Comparison of ENCODE assay signal across 39 cellular contexts in the genomic region with DNA sequence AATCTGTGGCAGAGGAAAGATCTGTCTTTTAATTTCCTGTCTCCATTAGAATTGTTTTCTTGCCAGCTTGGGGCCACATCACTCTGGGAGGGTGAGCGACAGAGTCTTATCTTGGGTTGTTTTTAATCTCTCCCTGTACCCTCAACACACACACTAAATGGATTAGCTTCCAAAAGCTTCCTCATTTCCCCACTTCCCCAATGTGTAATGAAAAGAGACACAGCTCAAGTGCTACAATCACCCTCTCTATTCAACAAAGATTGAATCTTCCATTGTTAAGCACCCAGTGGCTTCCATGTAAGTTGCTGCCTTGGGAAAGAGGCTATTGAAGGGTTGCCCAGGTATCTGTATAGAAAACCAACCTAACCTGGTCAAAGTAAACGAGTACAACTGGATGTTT. TPM values are rescaled to one million over a fixed set of nuclear protein-coding genes. Genes with fewer than 3 reads are reported as not detected.
DNase-seq lines count a peak whose midpoint lies in the region; ATAC-seq, FAIRE-seq and TF ChIP-seq lines count a peak whose summit lies in the region.
"Had no signal": no experiment of that assay in that cellular context is flagged by ENCODE, and none has a peak within 500 bp of the region (broad histone marks: within the 10 kb centered on the region; RNA-seq: fewer than 3 reads in every experiment).

No MANE protein-coding gene starts in this region.

- no peaks in the 10 kb centered on the region for H3K9me3 Mint-ChIP-seq in GM23338
- H3K9me3 Mint-ChIP-seq in nephron progenitor cell = no peaks in the 10 kb centered on the region
- H3K9me3 Mint-ChIP-seq: activated naive CD4-positive, alpha-beta T cell treated with anti-CD3 and anti-CD28 coated beads, Interleukin-2, amount 50 U/mL, for 72 hours; CD8-positive, alpha-beta T cell; IgD-negative memory B cell; natural killer cell had no signal

- H2BK12ac ChIP-seq in H1 (ENCODE audit: low read depth, low read length) = no peak overlapping the region

- H3K14ac ChIP-seq in H1 (ENCODE audit: insufficient read length) = no peak overlapping the region

- no peak for TF ChIP-seq CTCF in GM23338 (conservative IDR thresholded peaks at IDR 0.05; ENCODE audit: low read depth in 2 of 2)
- TF ChIP-seq CTCF in H1 (IDR thresholded peaks at IDR 0.05; ENCODE audit: control extremely low read depth in 1 of 3, insufficient read depth in 1 of 3, low read depth in 1 of 3, low read length in 3 of 3) = no peak
- no peak for TF ChIP-seq CTCF in nephron progenitor cell (IDR thresholded peaks at IDR 0.05)

- no peaks in the 10 kb centered on the region for H3F3A ChIP-seq in GM23338 (replicated peaks; ENCODE audit: low read depth)

- DNase-seq in DMS153 (lab: John Stamatoyannopoulos, UW) (peak; percentile 73), GM23338 (ENCODE audit: low spot score) (no peak), OCI-M1 (lab: John Stamatoyannopoulos, UW) (peak; percentile 84), H1 (ENCODE audit: low read depth in 1 of 2, low spot score in 2 of 2) (no peak), NCI-H2081 treated with DMSO at 0.1 percent for 48 hours (lab: John Stamatoyannopoulos, UW) (no peak), RPMI8226 (no peak), nephron progenitor cell (no peak)
- DNase-seq in stimulated activated CD4-positive, alpha-beta T cell treated with anti-CD3 and anti-CD28 coated beads, Interleukin-1b, Interleukin-23, amount 100 ng/mL, for 48 hours = no peak
- DNase-seq: ACHN; activated CD4-positive, alpha-beta T cell treated with anti-CD3 and anti-CD28 coated beads for 48 hours; activated CD8-positive, alpha-beta memory T cell treated with anti-CD3 and anti-CD28 coated beads for 24 hours; activated effector memory CD4-positive, alpha-beta T cell treated with Interleukin-2 at 50 U/mL for 16 hours; activated T-cell treated with anti-CD3 and anti-CD28 coated beads for 4 hours; amygdala; BE2C; CD8-positive, alpha-beta T cell; dorsolateral prefrontal cortex; hippocampal formation; mucosa of descending colon; natural killer cell; NCI-H446 treated with DMSO at 0.1 percent for 48 hours; NK-92 treated with Interleukin-12 subunit alpha and Interleukin-12 subunit beta, amount 100 ng/mL, for 24 hours; PC-9; SK-N-SH; stimulated activated CD4-positive, alpha-beta T cell treated with anti-CD3 and anti-CD28 coated beads, Interleukin-4, amount 100 ng/mL, for 4 hours; T-helper 2 cell; tibial artery had no signal

- WGBS in H1 (ENCODE audit: extremely low coverage in 1 of 2, insufficient coverage in 1 of 2, insufficient read length in 1 of 2, insufficient replicate concordance in 2 of 2, low coverage in 1 of 2, low lambda C conversion rate in 2 of 2, missing lambda C conversion rate in 1 of 2), 2 experiments = 90% methylated on average over 2 of the region's 2 CpGs; no CpG with 5 or more reads in 1 of the 2 experiments

- H3K36me3 ChIP-seq in GM23338 (ENCODE audit: insufficient read depth) (peaks cover 3% of the 10 kb centered on the region), H1 (ENCODE audit: control insufficient read depth in 2 of 4, insufficient read depth in 4 of 4, low read length in 3 of 4) (peaks cover 0 to 5% (median under 1%) of the 10 kb centered on the region in 4 experiments; a peak in 1 of 8 replicates)
- H3K36me3 ChIP-seq: BE2C had no signal

- peak; percentile 57 for FAIRE-seq in H1 (lab: Jason Lieb, UNC)

- H3K23me2 ChIP-seq in H1 (ENCODE audit: low read depth, low read length) = no peaks in the 10 kb centered on the region

- H3K18ac ChIP-seq in H1 (ENCODE audit: extremely low read depth, low read length) = no peak overlapping the region

- H2BK120ac ChIP-seq in H1 (replicated peaks; ENCODE audit: low read depth, low read length) = no peak overlapping the region

- H3K9me2 ChIP-seq in GM23338 (ENCODE audit: insufficient read depth) = no peaks in the 10 kb centered on the region
- H3K9me2 ChIP-seq: SK-N-SH had no signal

- CTCF ChIA-PET in H1 (lab: Charles Lee; ENCODE audit: partially characterized antibody) = interaction anchor here (1.1 to 2.0 kb wide), 7 partner anchors 10 to 189 kb away, joined by 3 to 6 read pairs (median 4); no protein-coding TSS in a partner anchor

- no peak overlapping the region for H2AK5ac ChIP-seq in H1 (ENCODE audit: low read depth, low read length)

- H3K4me1 ChIP-seq in GM23338 (ENCODE audit: insufficient read depth) (no peaks in the 10 kb centered on the region), H1 (replicated peaks in 1 of 4; ENCODE audit: control insufficient read depth in 3 of 4, insufficient read depth in 4 of 4, low read length in 3 of 4) (no peaks in the 10 kb centered on the region)
- H3K4me1 ChIP-seq: BE2C, breast epithelium, gastroesophageal sphincter, tibial artery, vagina had no signal

- H3K27me3 Mint-ChIP-seq in GM23338 (ENCODE audit: insufficient read depth, low read depth, poor library complexity) (no peaks in the 10 kb centered on the region), nephron progenitor cell (ENCODE audit: low read depth, poor library complexity) (no peaks in the 10 kb centered on the region)
- H3K27me3 Mint-ChIP-seq: IgD-negative memory B cell had no signal

- H2BK20ac ChIP-seq in H1 (ENCODE audit: low read length) = no peak overlapping the region

- no peak overlapping the region for H3K4ac ChIP-seq in H1 (replicated peaks; ENCODE audit: insufficient read length, low read depth, low read length)

- no peak overlapping the region for H3K4me3 Mint-ChIP-seq in GM23338
- no peak overlapping the region for H3K4me3 Mint-ChIP-seq in nephron progenitor cell
- H3K4me3 Mint-ChIP-seq: CD8-positive, alpha-beta T cell; IgD-negative memory B cell; natural killer cell had no signal

- no peak overlapping the region for H3K27ac Mint-ChIP-seq in GM23338
- no peak overlapping the region for H3K27ac Mint-ChIP-seq in nephron progenitor cell
- H3K27ac Mint-ChIP-seq: activated naive CD4-positive, alpha-beta T cell treated with anti-CD3 and anti-CD28 coated beads, Interleukin-2, amount 50 U/mL, for 72 hours; CD8-positive, alpha-beta T cell; IgD-negative memory B cell had no signal

- no peak overlapping the region for H4K8ac ChIP-seq in H1 (ENCODE audit: extremely low read depth, insufficient read depth, low read length)

- ATAC-seq in GM23338 = peak; percentile 26; the same call in 2 of the 3 replicates
- ATAC-seq: activated naive CD4-positive, alpha-beta T cell treated with anti-CD3 and anti-CD28 coated beads, Interleukin-2, amount 50 U/mL, for 72 hours; CD8-positive, alpha-beta T cell; gastroesophageal sphincter; mucosa of descending colon; natural killer cell; Right ventricle myocardium inferior had no signal

- H3K79me2 ChIP-seq in GM23338 (replicated peaks; ENCODE audit: insufficient read depth) (no peaks in the 10 kb centered on the region), H1 (ENCODE audit: control insufficient read depth in 1 of 2, insufficient read depth in 2 of 2, low read length in 2 of 2) (no peaks in the 10 kb centered on the region)

- H2BK5ac ChIP-seq in H1 (ENCODE audit: low read depth, low read length) = no peak overlapping the region

- TF ChIP-seq EP300 in H1 (IDR thresholded peaks at IDR 0.05; ENCODE audit: borderline replicate concordance in 1 of 2, low read depth in 2 of 2, low read length in 2 of 2) = no peak

- no peak overlapping the region for H4K5ac ChIP-seq in H1 (ENCODE audit: insufficient read length, low read depth, low read length)

- H4K20me1 ChIP-seq in GM23338 (replicated peaks; ENCODE audit: insufficient read depth) (0 out of 2 replicates have a peak, but pooled peaks cover 3% of the 10 kb centered on the region), H1 (replicated peaks in 1 of 2; ENCODE audit: control insufficient read depth in 1 of 2, insufficient read depth in 2 of 2, low read length in 2 of 2) (no peaks in the 10 kb centered on the region)

- H3K23ac ChIP-seq in H1 (ENCODE audit: insufficient read length) = no peak overlapping the region

- H3K27ac ChIP-seq in GM23338 (ENCODE audit: low read depth) = no peak overlapping the region
- H3K27ac ChIP-seq in H1 (ENCODE audit: low read depth, low read length) = no peak overlapping the region
- H3K27ac ChIP-seq: breast epithelium, dorsolateral prefrontal cortex, gastroesophageal sphincter, PC-9, tibial artery, vagina, VCaP had no signal

- H3K56ac ChIP-seq in H1 (replicated peaks; ENCODE audit: insufficient read length, low read depth, low read length) = no peak overlapping the region

- H3K4me3 ChIP-seq in GM23338 (no peak overlapping the region), H1 (ENCODE audit: extremely low read depth in 1 of 4, insufficient read depth in 2 of 4, low read depth in 3 of 4, low read length in 4 of 4) (no peak overlapping the region)
- H3K4me3 ChIP-seq: breast epithelium, dorsolateral prefrontal cortex, gastroesophageal sphincter, lung, mucosa of descending colon, PC-9, tibial artery, vagina had no signal

- H3K36me3 Mint-ChIP-seq in GM23338 (ENCODE audit: low read depth) (peaks cover 2% of the 10 kb centered on the region; the same call in 2 of the 3 replicates), nephron progenitor cell (ENCODE audit: low read depth) (peaks cover 28% of the 10 kb centered on the region)

- POLR2A ChIA-PET in H1 (lab: Charles Lee; ENCODE audit: partially characterized antibody) = interaction anchor here (0.6 to 1.1 kb wide), 2 partner anchors 16 to 558 kb away, joined by 3 to 4 read pairs; no protein-coding TSS in a partner anchor

- no peak overlapping the region for H3K9ac ChIP-seq in H1 (replicated peaks in 1 of 4; ENCODE audit: extremely low read depth in 1 of 4, low read depth in 3 of 4, low read length in 3 of 4)
- H3K9ac ChIP-seq: SK-N-SH had no signal

- TF ChIP-seq RAD21 in H1 (IDR thresholded peaks at IDR 0.05 in 1 of 2, conservative IDR thresholded peaks at IDR 0.05 in 1 of 2; ENCODE audit: low read depth in 2 of 2, low read length in 2 of 2) = no peak

- no peaks in the 10 kb centered on the region for H3K9me3 ChIP-seq in H1 (ENCODE audit: insufficient read depth in 2 of 2, low read depth in 1 of 2, low read length in 1 of 2)
- H3K9me3 ChIP-seq: BE2C, breast epithelium, gastroesophageal sphincter, mucosa of descending colon, SK-N-SH, tibial artery, vagina had no signal

- H2BK15ac ChIP-seq in H1 (ENCODE audit: low read length) = no peak overlapping the region

- peaks cover 4% of the 10 kb centered on the region; the same call in 2 of the 3 replicates for H3K4me1 Mint-ChIP-seq in GM23338
- no peaks in the 10 kb centered on the region for H3K4me1 Mint-ChIP-seq in nephron progenitor cell

- H3K27me3 ChIP-seq in GM23338 (ENCODE audit: insufficient read depth) (no peaks in the 10 kb centered on the region), H1 (replicated peaks in 1 of 4; ENCODE audit: control insufficient read depth in 3 of 4, extremely low read depth in 1 of 4, insufficient read depth in 3 of 4, low read length in 3 of 4) (no peaks in the 10 kb centered on the region)
- H3K27me3 ChIP-seq: BE2C, breast epithelium, dorsolateral prefrontal cortex, gastroesophageal sphincter, tibial artery, vagina had no signal

- no peaks in the 10 kb centered on the region for H3K79me1 ChIP-seq in H1 (ENCODE audit: low read depth, low read length)

- TF ChIP-seq POLR2A in H1 (IDR thresholded peaks at IDR 0.05; ENCODE audit: control extremely low read depth in 1 of 2, low read depth in 2 of 2, low read length in 2 of 2) = no peak

- H3K4me2 ChIP-seq in GM23338 (no peak overlapping the region), H1 (ENCODE audit: insufficient read depth in 1 of 2, low read depth in 2 of 2, low read length in 2 of 2) (no peak overlapping the region)
- H3K4me2 ChIP-seq: PC-9, SK-N-SH had no signal

- H4K91ac ChIP-seq in H1 (replicated peaks; ENCODE audit: insufficient read length, low read length) = no peak overlapping the region

- H2AFZ ChIP-seq in GM23338 (no peak overlapping the region), H1 (ENCODE audit: low read length) (no peak overlapping the region)
- H2AFZ ChIP-seq: PC-9 had no signal

RNA-seq across cellular contexts. Expression of gene ASCL3, which starts 6.1 kb away (rescaled TPM):
- total RNA-seq in GM23338 (2014; rRNA removed; shearing (Covaris generic)) = not detected in 2 replicates
- polyA plus RNA-seq in GM23338 (2016; fragmentation: Nextera tagmentation; extraction: Ambion mirVana) = not detected in 2 replicates
- total RNA-seq in H1 (2021; fragmentation: NEBNext Ultra II Directional; extraction: Animal tissue kit (Norgen Biotek cat#: 25700)) = not detected in 2 replicates
- polyA plus RNA-seq in H1 (2011; rRNA removed) = not detected in 2 replicates
- polyA plus RNA-seq in H1 (2011; cell fraction: cytosol; rRNA removed) = not detected
- polyA plus RNA-seq in H1 (2011; cell fraction: nucleus; rRNA removed) = not detected
- not detected in 4 replicates for polyA plus RNA-seq in H1 (2012, experiment 1 of 2)
- polyA plus RNA-seq in H1 (2012, experiment 2 of 2) = not detected
- not detected for polyA plus RNA-seq in H1 (2013, experiment 1 of 2)
- polyA plus RNA-seq in H1 (2013, experiment 2 of 2) = not detected
- not detected in 2 replicates for polyA minus RNA-seq in H1 (2011; rRNA and poly(A)+ RNA removed)
- not detected for polyA minus RNA-seq in H1 (2011; cell fraction: cytosol; rRNA and poly(A)+ RNA removed)
- not detected for polyA minus RNA-seq in H1 (2011; cell fraction: nucleus; rRNA and poly(A)+ RNA removed)
- total RNA-seq: activated naive CD4-positive, alpha-beta T cell treated with anti-CD3 and anti-CD28 coated beads, Interleukin-2, amount 50 U/mL, for 72 hours; breast epithelium; CD8-positive, alpha-beta T cell; chondrocyte; dorsolateral prefrontal cortex; G401; gastroesophageal sphincter; HT-29; lung; mucosa of descending colon; natural killer cell; osteoblast; PC-9; Right ventricle myocardium inferior; vagina had no signal
- polyA plus RNA-seq: IgD-negative memory B cell, lung, SK-N-SH had no signal

RNA-seq across cellular contexts. Expression of gene TMEM9B, which starts 15.3 kb away (rescaled TPM):
- 9.7 and 10.4 TPM in 2 replicates for total RNA-seq in GM23338 (2014; rRNA removed; shearing (Covaris generic))
- 10.2 and 12.9 TPM in 2 replicates for polyA plus RNA-seq in GM23338 (2016; fragmentation: Nextera tagmentation; extraction: Ambion mirVana)
- 9.4 and 10.0 TPM in 2 replicates for total RNA-seq in H1 (2021; fragmentation: NEBNext Ultra II Directional; extraction: Animal tissue kit (Norgen Biotek cat#: 25700))
- polyA plus RNA-seq in H1 (2011; rRNA removed) = 4.2 and 8.3 TPM in 2 replicates
- 6.5 TPM for polyA plus RNA-seq in H1 (2011; cell fraction: cytosol; rRNA removed)
- polyA plus RNA-seq in H1 (2011; cell fraction: nucleus; rRNA removed) = 1.9 TPM
- polyA plus RNA-seq in H1 (2012, experiment 1 of 2) = 6.9 to 13.5 TPM (median 7.5 TPM) in 4 replicates
- polyA plus RNA-seq in H1 (2012, experiment 2 of 2) = 5.9 TPM
- polyA plus RNA-seq in H1 (2013, experiment 1 of 2) = 9.5 TPM
- 11.5 TPM for polyA plus RNA-seq in H1 (2013, experiment 2 of 2)
- polyA minus RNA-seq in H1 (2011; rRNA and poly(A)+ RNA removed) = 3.5 and 6.4 TPM in 2 replicates
- polyA minus RNA-seq in H1 (2011; cell fraction: cytosol; rRNA and poly(A)+ RNA removed) = 3.3 TPM
- 2.4 TPM for polyA minus RNA-seq in H1 (2011; cell fraction: nucleus; rRNA and poly(A)+ RNA removed)

RNA-seq across cellular contexts. Expression of gene C11orf16, which starts 16.2 kb away (rescaled TPM):
- total RNA-seq in GM23338 (2014; rRNA removed; shearing (Covaris generic)) = not detected in 2 replicates
- polyA plus RNA-seq in GM23338 (2016; fragmentation: Nextera tagmentation; extraction: Ambion mirVana) (0.31 TPM in 1 of 2 replicates, not detected in the other), H1 (2011; rRNA removed) (0.06 and 0.08 TPM in 2 replicates)
- not detected in 2 replicates for total RNA-seq in H1 (2021; fragmentation: NEBNext Ultra II Directional; extraction: Animal tissue kit (Norgen Biotek cat#: 25700))
- 0.13 TPM for polyA plus RNA-seq in H1 (2011; cell fraction: cytosol; rRNA removed)
- polyA plus RNA-seq in H1 (2011; cell fraction: nucleus; rRNA removed) = 0.09 TPM
- 0.11 TPM in 1 of 4 replicates, not detected in the others for polyA plus RNA-seq in H1 (2012, experiment 1 of 2)
- not detected for polyA plus RNA-seq in H1 (2012, experiment 2 of 2)
- polyA plus RNA-seq in H1 (2013, experiment 1 of 2) = 0.20 TPM
- polyA plus RNA-seq in H1 (2013, experiment 2 of 2) = 0.17 TPM
- 0.10 TPM in 1 of 2 replicates, not detected in the other for polyA minus RNA-seq in H1 (2011; rRNA and poly(A)+ RNA removed)
- not detected for polyA minus RNA-seq in H1 (2011; cell fraction: cytosol; rRNA and poly(A)+ RNA removed)
- polyA minus RNA-seq in H1 (2011; cell fraction: nucleus; rRNA and poly(A)+ RNA removed) = not detected
- total RNA-seq: activated naive CD4-positive, alpha-beta T cell treated with anti-CD3 and anti-CD28 coated beads, Interleukin-2, amount 50 U/mL, for 72 hours; breast epithelium; CD8-positive, alpha-beta T cell; chondrocyte; dorsolateral prefrontal cortex; G401; gastroesophageal sphincter; HT-29; mucosa of descending colon; natural killer cell; osteoblast; PC-9; Right ventricle myocardium inferior; vagina had no signal
- polyA plus RNA-seq: IgD-negative memory B cell, SK-N-SH had no signal

RNA-seq across cellular contexts. Expression of gene AKIP1, which starts 37.9 kb away (rescaled TPM):
- total RNA-seq in GM23338 (2014; rRNA removed; shearing (Covaris generic)) = 14.0 and 16.7 TPM in 2 replicates
- polyA plus RNA-seq in GM23338 (2016; fragmentation: Nextera tagmentation; extraction: Ambion mirVana) = 11.1 and 11.2 TPM in 2 replicates
- total RNA-seq in H1 (2021; fragmentation: NEBNext Ultra II Directional; extraction: Animal tissue kit (Norgen Biotek cat#: 25700)) = 17.8 and 19.9 TPM in 2 replicates
- polyA plus RNA-seq in H1 (2011; rRNA removed) = 27.2 and 29.6 TPM in 2 replicates
- polyA plus RNA-seq in H1 (2011; cell fraction: cytosol; rRNA removed) = 24.3 TPM
- polyA plus RNA-seq in H1 (2011; cell fraction: nucleus; rRNA removed) = 12.4 TPM
- polyA plus RNA-seq in H1 (2012, experiment 1 of 2) = 21.3 to 23.8 TPM (median 22.5 TPM) in 4 replicates
- 27.7 TPM for polyA plus RNA-seq in H1 (2012, experiment 2 of 2)
- 10.3 TPM for polyA plus RNA-seq in H1 (2013, experiment 1 of 2)
- 10.5 TPM for polyA plus RNA-seq in H1 (2013, experiment 2 of 2)
- polyA minus RNA-seq in H1 (2011; rRNA and poly(A)+ RNA removed) = 3.9 and 6.7 TPM in 2 replicates
- 14.0 TPM for polyA minus RNA-seq in H1 (2011; cell fraction: cytosol; rRNA and poly(A)+ RNA removed)
- polyA minus RNA-seq in H1 (2011; cell fraction: nucleus; rRNA and poly(A)+ RNA removed) = 8.1 TPM

RNA-seq across cellular contexts. Expression of gene NRIP3, which starts 54.9 kb away (rescaled TPM):
- 7.9 and 8.0 TPM in 2 replicates for total RNA-seq in GM23338 (2014; rRNA removed; shearing (Covaris generic))
- polyA plus RNA-seq in GM23338 (2016; fragmentation: Nextera tagmentation; extraction: Ambion mirVana) = 3.0 and 3.2 TPM in 2 replicates
- 7.1 and 7.8 TPM in 2 replicates for total RNA-seq in H1 (2021; fragmentation: NEBNext Ultra II Directional; extraction: Animal tissue kit (Norgen Biotek cat#: 25700))
- 2.4 and 3.9 TPM in 2 replicates for polyA plus RNA-seq in H1 (2011; rRNA removed)
- 3.6 TPM for polyA plus RNA-seq in H1 (2011; cell fraction: cytosol; rRNA removed)
- 2.2 TPM for polyA plus RNA-seq in H1 (2011; cell fraction: nucleus; rRNA removed)
- polyA plus RNA-seq in H1 (2012, experiment 1 of 2) = 3.5 to 4.2 TPM (median 4.0 TPM) in 4 replicates
- polyA plus RNA-seq in H1 (2012, experiment 2 of 2) = 2.3 TPM
- 4.9 TPM for polyA plus RNA-seq in H1 (2013, experiment 1 of 2)
- polyA plus RNA-seq in H1 (2013, experiment 2 of 2) = 4.9 TPM
- polyA minus RNA-seq in H1 (2011; rRNA and poly(A)+ RNA removed) = 9.2 and 10.0 TPM in 2 replicates
- polyA minus RNA-seq in H1 (2011; cell fraction: cytosol; rRNA and poly(A)+ RNA removed) = 6.5 TPM
- 4.4 TPM for polyA minus RNA-seq in H1 (2011; cell fraction: nucleus; rRNA and poly(A)+ RNA removed)
- total RNA-seq: HT-29 had no signal
- polyA plus RNA-seq: IgD-negative memory B cell had no signal

Comparison
In these comparisons a context has a peak if more than half of its experiments do, and no peak if none do; other contexts are left out.
1. DNase-seq: peak in DMS153 (single experiment) and OCI-M1 (single experiment); none in GM23338 (single experiment), H1 (0 of 2), NCI-H2081 treated with DMSO at 0.1 percent for 48 hours (single experiment), RPMI8226 (single experiment), stimulated activated CD4-positive, alpha-beta T cell treated with anti-CD3 and anti-CD28 coated beads, Interleukin-1b, Interleukin-23, amount 100 ng/mL, for 48 hours (single experiment) and nephron progenitor cell (single experiment).